In genomic region chr7:108653526-108653925, GRCh38 we compare ENCODE assay signal across 15 cellular contexts.
"Had no signal": no experiment of that assay in that cellular context is flagged by ENCODE, and none has a peak within 500 bp of the region (broad histone marks: within the 10 kb centered on the region; RNA-seq: fewer than 3 reads in every experiment).

No MANE protein-coding gene starts in this region.

- DNase-seq: activated CD4-positive, alpha-beta T cell treated with anti-CD3 and anti-CD28 coated beads, Interleukin-2, amount 50 U/mL, for 48 hours; activated gamma-delta T cell treated with Interleukin-2 at 50 U/mL for 16 hours; activated T-cell treated with anti-CD3 and anti-CD28 coated beads for 4 hours; adrenal gland; body of pancreas; central memory CD4-positive, alpha-beta T cell; colonic mucosa; endodermal cell; erythroblast; islet precursor cell; left colon; midbrain; stimulated activated naive B cell treated with anti-CD40 and anti-IgM and Interleukin-4, amounts not matched to agents 10 μg/mL and 1 μg/mL and 100 μg/mL, for 72 hours; T-helper 2 cell had no signal

- H3K4me3 ChIP-seq: adrenal gland, body of pancreas, colonic mucosa had no signal

- H3K27me3 ChIP-seq: adrenal gland, body of pancreas, colonic mucosa had no signal

- H3K36me3 ChIP-seq: adrenal gland, colonic mucosa had no signal

- H3K27ac ChIP-seq: adrenal gland, body of pancreas, colonic mucosa had no signal

- H3K4me1 ChIP-seq: body of pancreas, colonic mucosa had no signal

- ATAC-seq: activated naive CD4-positive, alpha-beta T cell treated with anti-CD3 and anti-CD28 coated beads, Interleukin-2, amount 50 U/mL, for 72 hours; body of pancreas; left colon; stimulated activated naive B cell treated with anti-CD40 and anti-IgM and Interleukin-4, amounts not matched to agents 10 μg/mL and 1 μg/mL and 100 μg/mL, for 72 hours had no signal

- H3K9me3 ChIP-seq: adrenal gland, body of pancreas, colonic mucosa had no signal
